In the genomic region with DNA sequence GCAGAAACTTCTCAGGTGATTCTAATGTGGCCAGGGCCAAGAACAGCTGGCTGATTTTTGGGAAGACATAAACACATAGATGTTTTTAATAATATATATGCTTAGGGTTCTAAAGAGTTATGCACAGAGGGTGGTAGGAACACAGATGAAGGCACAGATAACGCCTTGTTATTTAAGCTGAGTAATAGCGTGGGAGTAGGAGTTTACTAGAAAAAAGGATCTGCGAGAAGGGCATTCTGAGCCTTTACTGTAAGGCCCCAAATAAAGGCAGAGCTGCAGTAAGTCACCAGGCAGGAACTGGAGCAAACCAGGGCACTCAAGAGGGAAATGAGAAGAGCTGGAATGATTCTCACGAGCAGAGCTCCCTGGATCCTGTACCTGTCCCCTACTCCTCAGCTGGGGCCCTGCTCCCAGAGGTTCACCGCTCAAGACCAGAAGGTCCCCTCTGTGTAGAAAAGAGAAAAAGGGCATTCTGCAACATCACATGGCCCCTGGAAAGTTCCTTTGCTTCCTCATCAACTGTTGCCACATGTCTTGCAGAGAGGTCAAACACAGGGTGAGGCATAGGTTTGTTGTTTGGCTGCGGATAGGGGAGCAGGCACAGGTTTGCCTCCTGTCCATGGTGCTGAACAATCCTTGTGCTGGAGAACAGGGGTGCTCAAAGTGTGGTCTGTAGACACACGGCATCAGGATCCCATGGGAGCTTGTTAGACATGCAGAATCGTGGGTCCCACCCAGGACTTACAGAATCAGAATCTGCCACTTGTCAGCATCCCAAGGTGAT, we compare ENCODE assay signal across 16 cellular contexts.
DNase-seq lines count a peak whose midpoint lies in the region; ATAC-seq and TF ChIP-seq lines count a peak whose summit lies in the region.
"Had no signal": no experiment of that assay in that cellular context is flagged by ENCODE, and none has a peak within 500 bp of the region (broad histone marks: within the 10 kb centered on the region; RNA-seq: fewer than 3 reads in every experiment).

No MANE protein-coding gene starts in this region.

- H3F3A ChIP-seq in smooth muscle cell (ENCODE audit: low read depth), result no peaks in the 10 kb centered on the region

- H3K9ac ChIP-seq in smooth muscle cell (ENCODE audit: low read depth), result no peak overlapping the region

- intact Hi-C loops in upper lobe of right lung (cut with DNase I), result no loop called here

- H3K79me2 ChIP-seq in hepatocyte, result no peaks in the 10 kb centered on the region
- peaks cover 3% of the 10 kb centered on the region for H3K79me2 ChIP-seq in smooth muscle cell (ENCODE audit: low read depth)

- no peak overlapping the region for H3K4me3 ChIP-seq in SJCRH30
- H3K4me3 ChIP-seq in hepatocyte, result no peak overlapping the region
- H3K4me3 ChIP-seq in upper lobe of right lung, result no peak overlapping the region
- H3K4me3 ChIP-seq in smooth muscle cell, result no peak overlapping the region
- H3K4me3 ChIP-seq: coronary artery had no signal

- DNase-seq in DMS53 (lab: John Stamatoyannopoulos, UW) (peak; percentile 25), DMS53 treated with DMSO at 0.1 percent for 48 hours (lab: John Stamatoyannopoulos, UW; ENCODE audit: unreplicated experiment) (no peak), SJCRH30 (peak; percentile 13 to 29), hepatocyte (ENCODE audit: low spot score) (peak; percentile 50), upper lobe of right lung (no peak), smooth muscle cell (lab: John Stamatoyannopoulos, UW; ENCODE audit: unreplicated experiment) (no peak)
- DNase-seq in stimulated activated CD4-positive, alpha-beta T cell treated with anti-CD3 and anti-CD28 coated beads, Interleukin-15, amount 100 ng/mL, for 24 hours, result no peak
- no peak for DNase-seq in activated naive CD4-positive, alpha-beta T cell treated with anti-CD3 and anti-CD28 coated beads, Interleukin-2, amount 10 ng/mL, durations not matched to agents 7 days and 5 days
- DNase-seq: activated CD4-positive, alpha-beta memory T cell treated with anti-CD3 and anti-CD28 coated beads, Interleukin-2, amount 10 ng/mL, durations not matched to agents 7 days and 5 days; activated naive CD4-positive, alpha-beta T cell treated with anti-CD3 and anti-CD28 coated beads for 36 hours; DMS 273 treated with DMSO at 0.1 percent for 48 hours; NCI-H69; substantia nigra had no signal

- H3K27ac Mint-ChIP-seq in activated naive CD4-positive, alpha-beta T cell treated with anti-CD3 and anti-CD28 coated beads, Interleukin-2, amount 10 ng/mL, durations not matched to agents 7 days and 5 days, result no peak overlapping the region
- H3K27ac Mint-ChIP-seq: activated CD4-positive, alpha-beta memory T cell treated with anti-CD3 and anti-CD28 coated beads, Interleukin-2, amount 10 ng/mL, durations not matched to agents 7 days and 5 days; activated naive CD4-positive, alpha-beta T cell treated with anti-CD3 and anti-CD28 coated beads for 36 hours; mesothelial cell of epicardium had no signal

- H4K20me1 ChIP-seq in hepatocyte (ENCODE audit: insufficient read depth, poor library complexity, severe bottlenecking) (peaks cover 3% of the 10 kb centered on the region), smooth muscle cell (ENCODE audit: low read depth) (peaks cover 98% of the 10 kb centered on the region)

- H3K9me2 ChIP-seq in hepatocyte (replicated peaks; ENCODE audit: insufficient read depth), result no peaks in the 10 kb centered on the region

- ATAC-seq in upper lobe of right lung, result peak; percentile 41

- H3K27ac ChIP-seq in SJCRH30 (no peak overlapping the region), hepatocyte (no peak overlapping the region), upper lobe of right lung (no peak overlapping the region), smooth muscle cell (ENCODE audit: low read depth) (no peak overlapping the region)
- H3K27ac ChIP-seq: 22Rv1, coronary artery had no signal

- H3K9me3 Mint-ChIP-seq in activated naive CD4-positive, alpha-beta T cell treated with anti-CD3 and anti-CD28 coated beads, Interleukin-2, amount 10 ng/mL, durations not matched to agents 7 days and 5 days, result no peaks in the 10 kb centered on the region
- H3K9me3 Mint-ChIP-seq: activated CD4-positive, alpha-beta memory T cell treated with anti-CD3 and anti-CD28 coated beads, Interleukin-2, amount 10 ng/mL, durations not matched to agents 7 days and 5 days; mesothelial cell of epicardium had no signal

- no peaks in the 10 kb centered on the region for H3K4me1 Mint-ChIP-seq in activated naive CD4-positive, alpha-beta T cell treated with anti-CD3 and anti-CD28 coated beads, Interleukin-2, amount 10 ng/mL, durations not matched to agents 7 days and 5 days
- H3K4me1 Mint-ChIP-seq: activated CD4-positive, alpha-beta memory T cell treated with anti-CD3 and anti-CD28 coated beads, Interleukin-2, amount 10 ng/mL, durations not matched to agents 7 days and 5 days had no signal

- H3K9me3 ChIP-seq in SJCRH30 (replicated peaks), result no peaks in the 10 kb centered on the region
- H3K9me3 ChIP-seq in hepatocyte (ENCODE audit: low read depth), result no peaks in the 10 kb centered on the region
- H3K9me3 ChIP-seq in upper lobe of right lung, result no peaks in the 10 kb centered on the region
- no peaks in the 10 kb centered on the region for H3K9me3 ChIP-seq in smooth muscle cell (replicated peaks; ENCODE audit: low read depth)

- CTCF ChIA-PET in activated naive CD4-positive, alpha-beta T cell treated with anti-CD3 and anti-CD28 coated beads, Interleukin-2, amount 10 ng/mL, durations not matched to agents 7 days and 5 days (lab: Charles Lee), result no interaction called here

- no peaks in the 10 kb centered on the region for H3K27me3 Mint-ChIP-seq in activated naive CD4-positive, alpha-beta T cell treated with anti-CD3 and anti-CD28 coated beads, Interleukin-2, amount 10 ng/mL, durations not matched to agents 7 days and 5 days
- H3K27me3 Mint-ChIP-seq: activated CD4-positive, alpha-beta memory T cell treated with anti-CD3 and anti-CD28 coated beads, Interleukin-2, amount 10 ng/mL, durations not matched to agents 7 days and 5 days had no signal

- H3K4me1 ChIP-seq in SJCRH30, result no peaks in the 10 kb centered on the region
- H3K4me1 ChIP-seq in hepatocyte (ENCODE audit: insufficient read depth), result no peaks in the 10 kb centered on the region
- H3K4me1 ChIP-seq in upper lobe of right lung, result peaks cover 4% of the 10 kb centered on the region
- peaks cover 5% of the 10 kb centered on the region for H3K4me1 ChIP-seq in smooth muscle cell (ENCODE audit: low read depth)

- H3K27me3 ChIP-seq in SJCRH30, result no peaks in the 10 kb centered on the region
- H3K27me3 ChIP-seq in hepatocyte, result no peaks in the 10 kb centered on the region
- no peaks in the 10 kb centered on the region for H3K27me3 ChIP-seq in upper lobe of right lung
- no peaks in the 10 kb centered on the region for H3K27me3 ChIP-seq in smooth muscle cell (ENCODE audit: low read depth)

- TF ChIP-seq CTCF in hepatocyte (IDR thresholded peaks at IDR 0.05; ENCODE audit: poor library complexity), result no peak
- TF ChIP-seq CTCF in upper lobe of right lung (IDR thresholded peaks at IDR 0.05), result no peak
- TF ChIP-seq CTCF in smooth muscle cell (IDR thresholded peaks at IDR 0.05; ENCODE audit: borderline replicate concordance, insufficient read depth, poor library complexity, severe bottlenecking), result no peak

- H3K36me3 ChIP-seq in SJCRH30 (no peaks in the 10 kb centered on the region), hepatocyte (replicated peaks; ENCODE audit: insufficient read depth, low read depth) (no peaks in the 10 kb centered on the region), upper lobe of right lung (no peaks in the 10 kb centered on the region), smooth muscle cell (ENCODE audit: low read depth) (no peaks in the 10 kb centered on the region)

- H2AFZ ChIP-seq in hepatocyte, result no peak overlapping the region
- H2AFZ ChIP-seq in smooth muscle cell (ENCODE audit: low read depth), result no peak overlapping the region

- H3K4me3 Mint-ChIP-seq in activated naive CD4-positive, alpha-beta T cell treated with anti-CD3 and anti-CD28 coated beads, Interleukin-2, amount 10 ng/mL, durations not matched to agents 7 days and 5 days, result no peak overlapping the region
- H3K4me3 Mint-ChIP-seq: activated CD4-positive, alpha-beta memory T cell treated with anti-CD3 and anti-CD28 coated beads, Interleukin-2, amount 10 ng/mL, durations not matched to agents 7 days and 5 days; activated naive CD4-positive, alpha-beta T cell treated with anti-CD3 and anti-CD28 coated beads for 36 hours; mesothelial cell of epicardium had no signal

- H3K36me3 Mint-ChIP-seq in activated naive CD4-positive, alpha-beta T cell treated with anti-CD3 and anti-CD28 coated beads, Interleukin-2, amount 10 ng/mL, durations not matched to agents 7 days and 5 days, result no peaks in the 10 kb centered on the region
- H3K36me3 Mint-ChIP-seq: mesothelial cell of epicardium had no signal

- H3K4me2 ChIP-seq in hepatocyte (no peak overlapping the region), smooth muscle cell (no peak overlapping the region)

- 75% methylated on average over 8 of the region's 8 CpGs for WGBS in hepatocyte (ENCODE audit: low lambda C conversion rate, missing lambda C conversion rate)
- WGBS in smooth muscle cell (ENCODE audit: low lambda C conversion rate), result 62% methylated on average over 8 of the region's 8 CpGs

Comparison
In these comparisons a context has a peak if more than half of its experiments do, and no peak if none do; other contexts are left out.
1. DNase-seq: peak in DMS53 (single experiment), SJCRH30 (2 of 2) and hepatocyte (single experiment); none in DMS53 treated with DMSO at 0.1 percent for 48 hours (single experiment), upper lobe of right lung (single experiment), smooth muscle cell (single experiment), stimulated activated CD4-positive, alpha-beta T cell treated with anti-CD3 and anti-CD28 coated beads, Interleukin-15, amount 100 ng/mL, for 24 hours (single experiment) and activated naive CD4-positive, alpha-beta T cell treated with anti-CD3 and anti-CD28 coated beads, Interleukin-2, amount 10 ng/mL, durations not matched to agents 7 days and 5 days (single experiment).